In the genomic region with DNA sequence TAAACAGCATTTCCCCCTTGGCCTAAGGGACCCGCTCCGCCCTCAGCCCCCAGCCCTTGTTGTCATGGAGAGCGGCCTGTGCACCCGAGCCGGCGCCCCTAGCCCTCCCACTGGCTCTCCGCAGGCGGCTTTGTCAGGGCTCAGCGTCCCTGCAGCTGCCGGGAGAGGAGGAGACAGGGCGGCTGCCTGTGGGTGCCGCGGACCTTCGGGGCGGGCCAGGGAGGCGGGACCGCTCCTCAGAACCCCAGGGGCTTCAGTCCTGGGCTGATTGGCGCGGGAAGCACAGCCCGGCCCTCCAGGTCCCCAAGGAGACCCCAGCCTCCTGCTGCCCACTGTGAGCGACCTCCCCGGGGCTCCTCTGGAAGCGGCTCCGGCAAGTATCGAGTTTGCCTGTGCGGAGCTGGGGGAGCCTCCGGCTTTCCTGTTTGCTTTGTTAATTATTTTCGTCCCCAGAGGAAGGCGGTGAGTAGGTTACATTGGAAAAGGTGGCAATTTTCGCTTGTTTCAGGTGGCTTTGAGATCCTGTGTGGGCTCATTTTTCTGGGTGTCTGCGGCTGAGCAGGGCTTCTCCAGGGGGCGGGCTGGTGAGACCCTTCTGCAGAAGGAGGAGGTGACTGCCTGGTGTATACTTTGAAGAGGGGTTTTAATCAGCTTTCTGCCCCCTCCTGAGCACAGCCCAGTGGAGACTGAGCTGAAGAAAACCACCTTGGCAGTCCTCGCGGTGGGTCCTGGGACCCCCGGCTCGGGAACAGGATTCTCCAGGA, we compare ENCODE assay signal across 8 cellular contexts. TPM values are rescaled to one million over a fixed set of nuclear protein-coding genes. Genes with fewer than 3 reads are reported as not detected.
A peak's percentile ranks its signal among the peaks of the same experiment; 100 is the strongest.
DNase-seq lines count a peak whose midpoint lies in the region; ATAC-seq and TF ChIP-seq lines count a peak whose summit lies in the region.

A gene with protein sequence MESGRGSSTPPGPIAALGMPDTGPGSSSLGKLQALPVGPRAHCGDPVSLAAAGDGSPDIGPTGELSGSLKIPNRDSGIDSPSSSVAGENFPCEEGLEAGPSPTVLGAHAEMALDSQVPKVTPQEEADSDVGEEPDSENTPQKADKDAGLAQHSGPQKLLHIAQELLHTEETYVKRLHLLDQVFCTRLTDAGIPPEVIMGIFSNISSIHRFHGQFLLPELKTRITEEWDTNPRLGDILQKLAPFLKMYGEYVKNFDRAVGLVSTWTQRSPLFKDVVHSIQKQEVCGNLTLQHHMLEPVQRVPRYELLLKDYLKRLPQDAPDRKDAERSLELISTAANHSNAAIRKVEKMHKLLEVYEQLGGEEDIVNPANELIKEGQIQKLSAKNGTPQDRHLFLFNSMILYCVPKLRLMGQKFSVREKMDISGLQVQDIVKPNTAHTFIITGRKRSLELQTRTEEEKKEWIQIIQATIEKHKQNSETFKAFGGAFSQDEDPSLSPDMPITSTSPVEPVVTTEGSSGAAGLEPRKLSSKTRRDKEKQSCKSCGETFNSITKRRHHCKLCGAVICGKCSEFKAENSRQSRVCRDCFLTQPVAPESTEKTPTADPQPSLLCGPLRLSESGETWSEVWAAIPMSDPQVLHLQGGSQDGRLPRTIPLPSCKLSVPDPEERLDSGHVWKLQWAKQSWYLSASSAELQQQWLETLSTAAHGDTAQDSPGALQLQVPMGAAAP (plus strand): TSS at position 256 of the 764 bp plus-strand sequence. CDS start 28,734 bp downstream, outside the sequence.

- DNase-seq in NCI-H774 (lab: John Stamatoyannopoulos, UW) (peak; percentile 57), right atrium auricular region (ENCODE audit: low spot score) (no peak), retina (peak; percentile 83), HCEC 1CT (no peak)
- DNase-seq in activated naive CD4-positive, alpha-beta T cell treated with Interleukin-2 at 50 U/mL for 16 hours = peak; percentile 59

- TF ChIP-seq CTCF in HEK293 (tag by site-specific recombination; IDR thresholded peaks at IDR 0.05) (no peak), right atrium auricular region (IDR thresholded peaks at IDR 0.05) (no peak)

- CTCF ChIA-PET in HEK293 (lab: Yijun Ruan, JAX) = interaction anchor here (0.9 kb wide), 1 partner anchor 10 kb away, joined by 3 read pairs; no protein-coding TSS in a partner anchor

- H3K4me3 ChIP-seq in HEK293 (ENCODE audit: low read depth, low read length) = peak within 1 kb of the TSS; percentile 43
- peak within 1 kb of the TSS; percentile 41 to 58 for H3K4me3 ChIP-seq in right atrium auricular region

- H3K4me1 ChIP-seq in HEK293 (ENCODE audit: control insufficient read depth, insufficient read depth, low read length) (no peaks in the 10 kb centered on the region), right atrium auricular region (peaks cover 0 to 10% of the 10 kb centered on the region in 2 donors)

- H3K27me3 ChIP-seq in right atrium auricular region = peaks cover 0 to 5% of the 10 kb centered on the region in 2 donors

- ATAC-seq in HG03521 (IDR thresholded peaks at IDR 0.05; ENCODE audit: unreplicated experiment) (no peak), HG03354 (IDR thresholded peaks at IDR 0.05; ENCODE audit: poor library complexity, severe bottlenecking, unreplicated experiment) (no peak)

- H3K27ac ChIP-seq in HEK293 (ENCODE audit: extremely low read depth, low read depth, low read length) (peak within 1 kb of the TSS; percentile 17; the same call in 1 of the 2 replicates), right atrium auricular region (peak within 1 kb of the TSS in 1 of 2 donors; percentile 16)

- H3K9me3 ChIP-seq in HEK293 (ENCODE audit: control insufficient read depth, insufficient read depth, low read depth, low read length) (no peaks in the 10 kb centered on the region), right atrium auricular region (no peaks in the 10 kb centered on the region)

- H3K36me3 ChIP-seq in HEK293 (ENCODE audit: control insufficient read depth in 2 of 2, insufficient read depth in 1 of 2, low read length in 2 of 2) = no peaks in the 10 kb centered on the region
- H3K36me3 ChIP-seq in right atrium auricular region = no peaks in the 10 kb centered on the region

- POLR2A ChIA-PET in HEK293 (lab: Yijun Ruan, JAX) = no interaction called here

TF ChIP-seq in HEK293, 187 proteins besides CTCF, POLR2A, EP300 and RAD21 (continues in another document):
- TF ChIP-seq, protein P1, sequence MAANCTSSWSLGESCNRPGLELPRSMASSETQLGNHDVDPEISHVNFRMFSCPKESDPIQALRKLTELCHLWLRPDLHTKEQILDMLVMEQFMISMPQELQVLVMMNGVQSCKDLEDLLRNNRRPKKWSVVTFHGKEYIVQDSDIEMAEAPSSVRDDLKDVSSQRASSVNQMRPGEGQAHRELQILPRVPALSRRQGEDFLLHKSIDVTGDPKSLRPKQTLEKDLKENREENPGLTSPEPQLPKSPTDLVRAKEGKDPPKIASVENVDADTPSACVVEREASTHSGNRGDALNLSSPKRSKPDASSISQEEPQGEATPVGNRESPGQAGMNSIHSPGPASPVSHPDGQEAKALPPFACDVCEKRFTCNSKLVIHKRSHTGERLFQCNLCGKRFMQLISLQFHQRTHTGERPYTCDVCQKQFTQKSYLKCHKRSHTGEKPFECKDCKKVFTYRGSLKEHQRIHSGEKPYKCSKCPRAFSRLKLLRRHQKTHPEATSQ (tag by site-specific recombination; IDR thresholded peaks at IDR 0.05) = no peak
- no peak for TF ChIP-seq TCF7L2 (IDR thresholded peaks at IDR 0.05; ENCODE audit: borderline replicate concordance, low read depth, low read length)
- TF ChIP-seq ZNF221 (tag by site-specific recombination; IDR thresholded peaks at IDR 0.05; ENCODE audit: borderline replicate concordance) = no peak
- TF ChIP-seq ZNF626 (tag by site-specific recombination; IDR thresholded peaks at IDR 0.05) = no peak
- TF ChIP-seq SP2 (tag by site-specific recombination; IDR thresholded peaks at IDR 0.05) = peak; percentile 67
- TF ChIP-seq ZFP69B (tag by site-specific recombination; IDR thresholded peaks at IDR 0.05) = no peak
- no peak for TF ChIP-seq ZNF48 (tag by site-specific recombination; IDR thresholded peaks at IDR 0.05)
- TF ChIP-seq ZNF138 (tag by site-specific recombination; IDR thresholded peaks at IDR 0.05; ENCODE audit: borderline replicate concordance) = no peak
- no peak for TF ChIP-seq ZNF747 (tag by site-specific recombination; IDR thresholded peaks at IDR 0.05)
- no peak for TF ChIP-seq ZNF214 (tag by site-specific recombination; IDR thresholded peaks at IDR 0.05; ENCODE audit: borderline replicate concordance)
- TF ChIP-seq OSR2 (tag by site-specific recombination; IDR thresholded peaks at IDR 0.05) = no peak
- TF ChIP-seq ZNF324 (tag by site-specific recombination; IDR thresholded peaks at IDR 0.05) = no peak
- TF ChIP-seq, protein P2, sequence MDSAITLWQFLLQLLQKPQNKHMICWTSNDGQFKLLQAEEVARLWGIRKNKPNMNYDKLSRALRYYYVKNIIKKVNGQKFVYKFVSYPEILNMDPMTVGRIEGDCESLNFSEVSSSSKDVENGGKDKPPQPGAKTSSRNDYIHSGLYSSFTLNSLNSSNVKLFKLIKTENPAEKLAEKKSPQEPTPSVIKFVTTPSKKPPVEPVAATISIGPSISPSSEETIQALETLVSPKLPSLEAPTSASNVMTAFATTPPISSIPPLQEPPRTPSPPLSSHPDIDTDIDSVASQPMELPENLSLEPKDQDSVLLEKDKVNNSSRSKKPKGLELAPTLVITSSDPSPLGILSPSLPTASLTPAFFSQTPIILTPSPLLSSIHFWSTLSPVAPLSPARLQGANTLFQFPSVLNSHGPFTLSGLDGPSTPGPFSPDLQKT (IDR thresholded peaks at IDR 0.05; ENCODE audit: borderline replicate concordance, low read depth, low read length) = no peak
- peak; percentile 61 for TF ChIP-seq ZBTB17 (tag by site-specific recombination; IDR thresholded peaks at IDR 0.05)
- TF ChIP-seq, protein P3, sequence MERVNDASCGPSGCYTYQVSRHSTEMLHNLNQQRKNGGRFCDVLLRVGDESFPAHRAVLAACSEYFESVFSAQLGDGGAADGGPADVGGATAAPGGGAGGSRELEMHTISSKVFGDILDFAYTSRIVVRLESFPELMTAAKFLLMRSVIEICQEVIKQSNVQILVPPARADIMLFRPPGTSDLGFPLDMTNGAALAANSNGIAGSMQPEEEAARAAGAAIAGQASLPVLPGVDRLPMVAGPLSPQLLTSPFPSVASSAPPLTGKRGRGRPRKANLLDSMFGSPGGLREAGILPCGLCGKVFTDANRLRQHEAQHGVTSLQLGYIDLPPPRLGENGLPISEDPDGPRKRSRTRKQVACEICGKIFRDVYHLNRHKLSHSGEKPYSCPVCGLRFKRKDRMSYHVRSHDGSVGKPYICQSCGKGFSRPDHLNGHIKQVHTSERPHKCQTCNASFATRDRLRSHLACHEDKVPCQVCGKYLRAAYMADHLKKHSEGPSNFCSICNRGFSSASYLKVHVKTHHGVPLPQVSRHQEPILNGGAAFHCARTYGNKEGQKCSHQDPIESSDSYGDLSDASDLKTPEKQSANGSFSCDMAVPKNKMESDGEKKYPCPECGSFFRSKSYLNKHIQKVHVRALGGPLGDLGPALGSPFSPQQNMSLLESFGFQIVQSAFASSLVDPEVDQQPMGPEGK (tag by site-specific recombination; IDR thresholded peaks at IDR 0.05) = no peak
- peak; percentile 58 for TF ChIP-seq SP3 (tag by site-specific recombination; IDR thresholded peaks at IDR 0.05)
- TF ChIP-seq ZNF423 (tag by site-specific recombination; IDR thresholded peaks at IDR 0.05) = peak; percentile 92
- no peak for TF ChIP-seq ZNF184 (tag by site-specific recombination; IDR thresholded peaks at IDR 0.05)
- no peak for TF ChIP-seq ZNF24 (tag by site-specific recombination; IDR thresholded peaks at IDR 0.05)
- no peak for TF ChIP-seq ZNF416 (tag by site-specific recombination; IDR thresholded peaks at IDR 0.05)
- 0 out of 2 replicates have a peak, but pooled peaks have one; percentile 31 for TF ChIP-seq ZXDB (tag by site-specific recombination; IDR thresholded peaks at IDR 0.05)
- no peak for TF ChIP-seq ZNF404 (tag by site-specific recombination; IDR thresholded peaks at IDR 0.05)
- no peak for TF ChIP-seq ZNF621 (tag by site-specific recombination; IDR thresholded peaks at IDR 0.05)
- TF ChIP-seq ZNF433 (tag by site-specific recombination; IDR thresholded peaks at IDR 0.05; ENCODE audit: low read depth) = no peak
- no peak for TF ChIP-seq ZNF2 (tag by site-specific recombination; IDR thresholded peaks at IDR 0.05)
- peak; percentile 65; the same call in 1 of the 2 replicates for TF ChIP-seq ZBTB48 (tag by site-specific recombination; IDR thresholded peaks at IDR 0.05)
- no peak for TF ChIP-seq ZNF585B (tag by site-specific recombination; IDR thresholded peaks at IDR 0.05)
- TF ChIP-seq ZNF121 (tag by site-specific recombination; IDR thresholded peaks at IDR 0.05) = no peak
- TF ChIP-seq RBAK (tag by site-specific recombination; IDR thresholded peaks at IDR 0.05) = no peak
- TF ChIP-seq ZNF16 (tag by site-specific recombination; IDR thresholded peaks at IDR 0.05; ENCODE audit: low read depth) = no peak
- TF ChIP-seq WT1 (tag by site-specific recombination; IDR thresholded peaks at IDR 0.05) = no peak; the same call in 1 of the 2 replicates

RNA-seq across cellular contexts. Expression of the gene that starts here (rescaled TPM):
- 1 to 10 TPM; 2.2 to 3.3 TPM for total RNA-seq in right atrium auricular region

Comparison
In these comparisons a context has a peak if more than half of its experiments do, and no peak if none do; other contexts are left out.
1. DNase-seq: peak in NCI-H774 (single experiment), activated naive CD4-positive, alpha-beta T cell treated with Interleukin-2 at 50 U/mL for 16 hours (single experiment) and retina (single experiment); none in right atrium auricular region (single experiment) and HCEC 1CT (single experiment).